8 cellular contexts compared by ENCODE assay signal in genomic region chr3:50088725-50089602, GRCh38. TPM values are rescaled to one million over a fixed set of nuclear protein-coding genes. Genes with fewer than 3 reads are reported as not detected.
DNase-seq lines count a peak whose midpoint lies in the region; ATAC-seq and TF ChIP-seq lines count a peak whose summit lies in the region.

Gene RBM5 (plus strand): TSS chr3:50088919. CDS start chr3:50090435, 1,516 bp downstream.

- H3K36me3 Mint-ChIP-seq in Caco-2 (ENCODE audit: insufficient read depth, unreplicated experiment), result peaks cover 49% of the 10 kb centered on the region
- peaks cover 33% of the 10 kb centered on the region for H3K36me3 Mint-ChIP-seq in endothelial cell (ENCODE audit: low read depth, unreplicated experiment)
- H3K36me3 Mint-ChIP-seq in mesothelial cell of epicardium, result peaks cover 23% of the 10 kb centered on the region

- no peaks in the 10 kb centered on the region for H3K27me3 ChIP-seq in Caco-2 (replicated peaks; ENCODE audit: control insufficient read depth, insufficient read depth, low read length)
- H3K27me3 ChIP-seq in HUES6 (ENCODE audit: control insufficient read depth, insufficient read depth, low read length), result no peaks in the 10 kb centered on the region
- no peaks in the 10 kb centered on the region for H3K27me3 ChIP-seq in OCI-LY3 (ENCODE audit: low read depth, low read length)

- intact Hi-C loops in Caco-2 (cut with micrococcal nuclease; ENCODE audit: unreplicated experiment), result loop anchor here (5.0 kb wide), 1 partner anchor 147 kb away; the partner anchor contains the start of gene RBM6

- H3K9me3 Mint-ChIP-seq in Caco-2 (ENCODE audit: unreplicated experiment), result no peaks in the 10 kb centered on the region
- H3K9me3 Mint-ChIP-seq in endothelial cell (ENCODE audit: unreplicated experiment), result no peaks in the 10 kb centered on the region
- peaks cover 5% of the 10 kb centered on the region for H3K9me3 Mint-ChIP-seq in mesothelial cell of epicardium

- H3K27ac ChIP-seq in HUES6 (ENCODE audit: low read depth, low read length) (peak within 1 kb of the TSS; percentile 94; the same call in 1 of the 2 replicates), OCI-LY3 (ENCODE audit: low read length) (peak within 1 kb of the TSS; percentile 74)

- DNase-seq in Caco-2 (peak; percentile 94), endothelial cell (ENCODE audit: low spot score) (peak; percentile 86), mesothelial cell of epicardium (ENCODE audit: low spot score in 2 of 2, unreplicated experiment in 2 of 2) (peak; percentile 77 to 87)
- DNase-seq in activated CD8-positive, alpha-beta memory T cell treated with anti-CD3 and anti-CD28 coated beads, Interleukin-2, amount 50 U/mL, for 48 hours, result peak; percentile 93
- peak; percentile 89 to 90 for DNase-seq in stimulated activated CD8-positive, alpha-beta memory T cell treated with anti-CD3 and anti-CD28 coated beads, Interleukin-15, amount 100 ng/mL, for 48 hours (ENCODE audit: low read depth in 2 of 2)

- H3K4me1 ChIP-seq in Caco-2 (no peaks in the 10 kb centered on the region), HUES6 (ENCODE audit: control insufficient read depth, insufficient read depth, low read length) (peaks cover 7% of the 10 kb centered on the region), OCI-LY3 (ENCODE audit: low read length) (peaks cover 12% of the 10 kb centered on the region)

- peak within 1 kb of the TSS; percentile 79 for H3K4me2 ChIP-seq in OCI-LY3 (ENCODE audit: low read length)

- CTCF ChIA-PET in Caco-2 (lab: Charles Lee), result no interaction called here

- TF ChIP-seq CTCF in Caco-2 (IDR thresholded peaks at IDR 0.05; ENCODE audit: insufficient read depth in 1 of 2, low read depth in 1 of 2, low read length in 1 of 2, severe bottlenecking in 1 of 2, unreplicated experiment in 1 of 2) (no peak), OCI-LY3 (IDR thresholded peaks at IDR 0.05; ENCODE audit: low read depth, low read length) (no peak), endothelial cell (IDR thresholded peaks at IDR 0.05; ENCODE audit: unreplicated experiment) (no peak), mesothelial cell of epicardium (IDR thresholded peaks at IDR 0.05; ENCODE audit: unreplicated experiment) (no peak)

- H3K4me3 ChIP-seq in Caco-2 (ENCODE audit: low read depth, low read length), result peak within 1 kb of the TSS; percentile 98
- H3K4me3 ChIP-seq in HUES6 (ENCODE audit: low read depth, low read length), result peak within 1 kb of the TSS; percentile 96
- peak within 1 kb of the TSS; percentile 88 for H3K4me3 ChIP-seq in OCI-LY3 (ENCODE audit: low read length)

- H3K27me3 Mint-ChIP-seq in Caco-2 (ENCODE audit: insufficient read depth, unreplicated experiment) (no peaks in the 10 kb centered on the region), endothelial cell (ENCODE audit: unreplicated experiment) (peaks cover 3% of the 10 kb centered on the region), mesothelial cell of epicardium (ENCODE audit: low read depth) (no peaks in the 10 kb centered on the region)

- H3K9ac ChIP-seq in HUES6 (ENCODE audit: low read length), result peak within 1 kb of the TSS; percentile 96
- peak within 1 kb of the TSS; percentile 97 for H3K9ac ChIP-seq in OCI-LY3 (ENCODE audit: low read length)

- BruUV-seq in Caco-2 (replicated peaks; lab: Mats Ljungman, UMichigan), result TSS peak; percentile 41

- peak within 1 kb of the TSS; percentile 93 for H3K4me3 Mint-ChIP-seq in Caco-2 (ENCODE audit: unreplicated experiment)
- H3K4me3 Mint-ChIP-seq in endothelial cell (ENCODE audit: unreplicated experiment), result peak within 1 kb of the TSS; percentile 99
- peak within 1 kb of the TSS; percentile 99 for H3K4me3 Mint-ChIP-seq in mesothelial cell of epicardium

- H3K4me1 Mint-ChIP-seq in Caco-2 (ENCODE audit: low read depth, unreplicated experiment) (peaks cover 14% of the 10 kb centered on the region), endothelial cell (ENCODE audit: unreplicated experiment) (peaks cover 16% of the 10 kb centered on the region), mesothelial cell of epicardium (peaks cover 15% of the 10 kb centered on the region)

- peak within 1 kb of the TSS; percentile 92 for H2AFZ ChIP-seq in OCI-LY3 (ENCODE audit: low read depth, low read length)

- ATAC-seq in GM21390 (IDR thresholded peaks at IDR 0.05; ENCODE audit: unreplicated experiment), result peak; percentile 92

- H3K27ac Mint-ChIP-seq in Caco-2 (ENCODE audit: unreplicated experiment), result peak within 1 kb of the TSS; percentile 97
- peak within 1 kb of the TSS; percentile 90 for H3K27ac Mint-ChIP-seq in endothelial cell (ENCODE audit: unreplicated experiment)
- H3K27ac Mint-ChIP-seq in mesothelial cell of epicardium, result peak within 1 kb of the TSS; percentile 98

- no peaks in the 10 kb centered on the region; the same call in 1 of the 2 replicates for H4K20me1 ChIP-seq in OCI-LY3 (ENCODE audit: insufficient read depth, low read length)

- POLR2A ChIA-PET in Caco-2 (lab: Charles Lee), result interaction anchor here (0.6 kb wide), 1 partner anchor 213 kb away, joined by 3 read pairs; no protein-coding TSS in a partner anchor

- H3K79me2 ChIP-seq in OCI-LY3 (ENCODE audit: low read length), result peaks cover 46% of the 10 kb centered on the region

- H3K9me3 ChIP-seq in Caco-2, result no peaks in the 10 kb centered on the region
- H3K9me3 ChIP-seq in HUES6 (ENCODE audit: control insufficient read depth, insufficient read depth, low read depth, low read length), result peaks cover 11% of the 10 kb centered on the region
- no peaks in the 10 kb centered on the region for H3K9me3 ChIP-seq in OCI-LY3 (ENCODE audit: insufficient read depth, low read length)

- H3K36me3 ChIP-seq in Caco-2 (ENCODE audit: control insufficient read depth, insufficient read depth, low read length), result peaks cover 1% of the 10 kb centered on the region
- peaks cover 39% of the 10 kb centered on the region for H3K36me3 ChIP-seq in HUES6 (ENCODE audit: control insufficient read depth, insufficient read depth, low read length)
- peaks cover 31% of the 10 kb centered on the region for H3K36me3 ChIP-seq in OCI-LY3 (replicated peaks; ENCODE audit: low read depth, low read length)

RNA-seq across cellular contexts. Expression of gene RBM5, which starts in this region (rescaled TPM):
- total RNA-seq in Caco-2 (2022) (145 and 166 TPM in 2 replicates), endothelial cell (ENCODE audit: unreplicated experiment) (219 TPM), mesothelial cell of epicardium (301 to 332 TPM (median 322 TPM) in 3 replicates)

Comparison
In these comparisons a context has a peak if more than half of its experiments do, and no peak if none do; other contexts are left out.
1. Peak in every context shown above with its lines: DNase-seq, ATAC-seq, H3K4me3 ChIP-seq and H3K27ac ChIP-seq.